In genomic region chr12:121288941-121289340, GRCh38 we compare ENCODE assay signal across 16 cellular contexts. TPM values are rescaled to one million over a fixed set of nuclear protein-coding genes. Genes with fewer than 3 reads are reported as not detected.
DNase-seq lines count a peak whose midpoint lies in the region; ATAC-seq and TF ChIP-seq lines count a peak whose summit lies in the region.
"Had no signal": no experiment of that assay in that cellular context is flagged by ENCODE, and none has a peak within 500 bp of the region (broad histone marks: within the 10 kb centered on the region; RNA-seq: fewer than 3 reads in every experiment).

No MANE protein-coding gene starts in this region.

- no peaks in the 10 kb centered on the region for H3K9me2 ChIP-seq in GM23338 (ENCODE audit: insufficient read depth)

- H3K27ac Mint-ChIP-seq in GM23338, result no peak overlapping the region
- no peak overlapping the region for H3K27ac Mint-ChIP-seq in chondrocyte (ENCODE audit: unreplicated experiment)
- no peak overlapping the region for H3K27ac Mint-ChIP-seq in progenitor cell of endocrine pancreas
- H3K27ac Mint-ChIP-seq: HFFc6, T-helper 17 cell had no signal

- TF ChIP-seq CTCF in GM23338 (conservative IDR thresholded peaks at IDR 0.05; ENCODE audit: low read depth in 2 of 2) (no peak), chondrocyte (IDR thresholded peaks at IDR 0.05) (no peak), left lung (IDR thresholded peaks at IDR 0.05) (no peak), thoracic aorta (IDR thresholded peaks at IDR 0.05) (no peak), progenitor cell of endocrine pancreas (IDR thresholded peaks at IDR 0.05; ENCODE audit: unreplicated experiment) (no peak)

- ATAC-seq in GM23338 (peak; percentile 78), left lung (no peak), thoracic aorta (ENCODE audit: insufficient number of reproducible peaks, low FRiP score, low read depth) (no peak), GM19035 (IDR thresholded peaks at IDR 0.05; ENCODE audit: unreplicated experiment) (no peak)
- ATAC-seq: K562, T-helper 17 cell had no signal

- H3K79me2 ChIP-seq in GM23338 (replicated peaks; ENCODE audit: insufficient read depth), result peaks cover 9% of the 10 kb centered on the region; the same call in 1 of the 2 replicates

- peaks cover 3% of the 10 kb centered on the region for H3K27me3 Mint-ChIP-seq in GM23338 (ENCODE audit: insufficient read depth, low read depth, poor library complexity)
- no peaks in the 10 kb centered on the region for H3K27me3 Mint-ChIP-seq in chondrocyte (ENCODE audit: low read depth)
- H3K27me3 Mint-ChIP-seq in progenitor cell of endocrine pancreas, result no peaks in the 10 kb centered on the region
- H3K27me3 Mint-ChIP-seq: T-helper 17 cell had no signal

- H3K9me3 ChIP-seq in left lung, result no peaks in the 10 kb centered on the region
- no peaks in the 10 kb centered on the region for H3K9me3 ChIP-seq in thoracic aorta

- no peak overlapping the region for H3K4me3 ChIP-seq in GM23338
- no peak overlapping the region for H3K4me3 ChIP-seq in left lung
- H3K4me3 ChIP-seq in thoracic aorta, result peak overlapping the region; percentile 46
- H3K4me3 ChIP-seq: K562 had no signal

- H3K36me3 Mint-ChIP-seq in GM23338 (ENCODE audit: low read depth) (peaks cover 9% of the 10 kb centered on the region; the same call in 2 of the 3 replicates), chondrocyte (ENCODE audit: low read depth) (peaks cover 6% of the 10 kb centered on the region), progenitor cell of endocrine pancreas (ENCODE audit: insufficient read depth) (peaks cover 10% of the 10 kb centered on the region)

- H2AFZ ChIP-seq in GM23338, result no peak overlapping the region

- H3K4me1 ChIP-seq in GM23338 (ENCODE audit: insufficient read depth) (peaks cover 16% of the 10 kb centered on the region), left lung (peaks cover 6 to 89% of the 10 kb centered on the region in 2 donors), thoracic aorta (ENCODE audit: control insufficient read depth in 1 of 2, low read depth in 2 of 2) (peaks cover 11 to 33% of the 10 kb centered on the region in 2 donors)

- DNase-seq in GM23338 (ENCODE audit: low spot score) (no peak), chondrocyte (ENCODE audit: low spot score) (peak; percentile 34), left lung (no peak), thoracic aorta (ENCODE audit: low spot score) (no peak), SW480 (ENCODE audit: low spot score) (no peak), progenitor cell of endocrine pancreas (ENCODE audit: low spot score, unreplicated experiment) (no peak)
- no peak for DNase-seq in stimulated activated CD8-positive, alpha-beta memory T cell treated with anti-CD3 and anti-CD28 coated beads, Interleukin-4, amount 100 ng/mL, for 48 hours
- DNase-seq: activated CD8-positive, alpha-beta memory T cell treated with anti-CD3 and anti-CD28 coated beads, Interleukin-2, amount 50 U/mL, for 4 hours; HFFc6; NCI-H2171 treated with DMSO at 0.1 percent for 48 hours; stimulated activated CD4-positive, alpha-beta T cell treated with anti-CD3 and anti-CD28 coated beads, Interleukin-2, amount 100 ng/mL, for 24 hours; T-helper 17 cell had no signal

- no peaks in the 10 kb centered on the region; the same call in 1 of the 2 replicates for H3K36me3 ChIP-seq in GM23338 (ENCODE audit: insufficient read depth)
- peaks cover 0 to 24% of the 10 kb centered on the region in 2 donors for H3K36me3 ChIP-seq in left lung
- H3K36me3 ChIP-seq in thoracic aorta, result no peaks in the 10 kb centered on the region

- intact Hi-C loops in left lung (cut with DNase I), result no loop called here

- peak overlapping the region; percentile 40; the same call in 1 of the 2 replicates for H3K4me2 ChIP-seq in GM23338

- no peaks in the 10 kb centered on the region for H3K27me3 ChIP-seq in GM23338 (ENCODE audit: insufficient read depth)
- no peaks in the 10 kb centered on the region for H3K27me3 ChIP-seq in left lung
- no peaks in the 10 kb centered on the region for H3K27me3 ChIP-seq in thoracic aorta (replicated peaks; ENCODE audit: insufficient read depth)

- H3K4me3 Mint-ChIP-seq in GM23338 (peak overlapping the region; percentile 40; the same call in 1 of the 3 replicates), chondrocyte (ENCODE audit: unreplicated experiment) (no peak overlapping the region), progenitor cell of endocrine pancreas (ENCODE audit: low read depth) (no peak overlapping the region)
- H3K4me3 Mint-ChIP-seq: HFFc6, neural crest cell, T-helper 17 cell had no signal

- H3K4me1 Mint-ChIP-seq in GM23338 (peaks cover 21% of the 10 kb centered on the region), chondrocyte (ENCODE audit: low read depth) (peaks cover 9% of the 10 kb centered on the region), progenitor cell of endocrine pancreas (ENCODE audit: low read depth) (peaks cover 1% of the 10 kb centered on the region)
- H3K4me1 Mint-ChIP-seq: neural crest cell had no signal

- no peaks in the 10 kb centered on the region for H3F3A ChIP-seq in GM23338 (replicated peaks; ENCODE audit: low read depth)

- H3K9me3 Mint-ChIP-seq in GM23338 (no peaks in the 10 kb centered on the region; the same call in 2 of the 3 replicates), chondrocyte (ENCODE audit: low read depth) (no peaks in the 10 kb centered on the region), progenitor cell of endocrine pancreas (ENCODE audit: low read depth) (no peaks in the 10 kb centered on the region)
- H3K9me3 Mint-ChIP-seq: HFFc6, neural crest cell had no signal

- H4K20me1 ChIP-seq in GM23338 (replicated peaks; ENCODE audit: insufficient read depth), result 0 out of 2 replicates have a peak, but pooled peaks cover 7% of the 10 kb centered on the region

- no peak overlapping the region for H3K27ac ChIP-seq in GM23338 (ENCODE audit: low read depth)
- H3K27ac ChIP-seq in left lung, result peak overlapping the region; percentile 15 to 69
- peak overlapping the region; percentile 42 to 66 for H3K27ac ChIP-seq in thoracic aorta
- H3K27ac ChIP-seq: RWPE1 had no signal

TF ChIP-seq in GM23338, 12 proteins besides CTCF, POLR2A, EP300 and RAD21 (continues in another document):
- no peak for TF ChIP-seq STAT1 (IDR thresholded peaks at IDR 0.05; ENCODE audit: unreplicated experiment)
- no peak for TF ChIP-seq POLR2AphosphoS5 (IDR thresholded peaks at IDR 0.05; ENCODE audit: low read depth)
- TF ChIP-seq JUNB (IDR thresholded peaks at IDR 0.05; ENCODE audit: unreplicated experiment), result no peak
- no peak for TF ChIP-seq REST (IDR thresholded peaks at IDR 0.05; ENCODE audit: unreplicated experiment)
- TF ChIP-seq EZH2 (IDR thresholded peaks at IDR 0.05; ENCODE audit: low read depth, unreplicated experiment), result no peak
- no peak for TF ChIP-seq NANOG (IDR thresholded peaks at IDR 0.05; ENCODE audit: borderline replicate concordance)
- TF ChIP-seq EZH2phosphoT487 (IDR thresholded peaks at IDR 0.05; ENCODE audit: unreplicated experiment), result no peak
- TF ChIP-seq, protein P1, sequence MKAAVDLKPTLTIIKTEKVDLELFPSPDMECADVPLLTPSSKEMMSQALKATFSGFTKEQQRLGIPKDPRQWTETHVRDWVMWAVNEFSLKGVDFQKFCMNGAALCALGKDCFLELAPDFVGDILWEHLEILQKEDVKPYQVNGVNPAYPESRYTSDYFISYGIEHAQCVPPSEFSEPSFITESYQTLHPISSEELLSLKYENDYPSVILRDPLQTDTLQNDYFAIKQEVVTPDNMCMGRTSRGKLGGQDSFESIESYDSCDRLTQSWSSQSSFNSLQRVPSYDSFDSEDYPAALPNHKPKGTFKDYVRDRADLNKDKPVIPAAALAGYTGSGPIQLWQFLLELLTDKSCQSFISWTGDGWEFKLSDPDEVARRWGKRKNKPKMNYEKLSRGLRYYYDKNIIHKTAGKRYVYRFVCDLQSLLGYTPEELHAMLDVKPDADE (IDR thresholded peaks at IDR 0.05), result no peak
- TF ChIP-seq CREB1 (CRISPR knock-in tag; IDR thresholded peaks at IDR 0.05; ENCODE audit: low read depth), result no peak

RNA-seq across cellular contexts. Expression of gene CAMKK2, which starts 7.6 kb away (rescaled TPM):
- 18.5 and 26.4 TPM in 2 replicates for total RNA-seq in GM23338 (2014; rRNA removed; shearing (Covaris generic))
- 9.5 and 10.3 TPM in 2 replicates for polyA plus RNA-seq in GM23338 (2016; fragmentation: Nextera tagmentation; extraction: Ambion mirVana)
- total RNA-seq in chondrocyte (33.7 to 42.7 TPM (median 36.0 TPM) in 3 replicates), left lung (10 to 100 TPM; 37.8 to 47.8 TPM), thoracic aorta (10 to 100 TPM; 41.8 to 49.9 TPM), progenitor cell of endocrine pancreas (38.4 and 44.2 TPM in 2 replicates)
